Comparison of ENCODE assay signal across 8 cellular contexts in the genomic region with DNA sequence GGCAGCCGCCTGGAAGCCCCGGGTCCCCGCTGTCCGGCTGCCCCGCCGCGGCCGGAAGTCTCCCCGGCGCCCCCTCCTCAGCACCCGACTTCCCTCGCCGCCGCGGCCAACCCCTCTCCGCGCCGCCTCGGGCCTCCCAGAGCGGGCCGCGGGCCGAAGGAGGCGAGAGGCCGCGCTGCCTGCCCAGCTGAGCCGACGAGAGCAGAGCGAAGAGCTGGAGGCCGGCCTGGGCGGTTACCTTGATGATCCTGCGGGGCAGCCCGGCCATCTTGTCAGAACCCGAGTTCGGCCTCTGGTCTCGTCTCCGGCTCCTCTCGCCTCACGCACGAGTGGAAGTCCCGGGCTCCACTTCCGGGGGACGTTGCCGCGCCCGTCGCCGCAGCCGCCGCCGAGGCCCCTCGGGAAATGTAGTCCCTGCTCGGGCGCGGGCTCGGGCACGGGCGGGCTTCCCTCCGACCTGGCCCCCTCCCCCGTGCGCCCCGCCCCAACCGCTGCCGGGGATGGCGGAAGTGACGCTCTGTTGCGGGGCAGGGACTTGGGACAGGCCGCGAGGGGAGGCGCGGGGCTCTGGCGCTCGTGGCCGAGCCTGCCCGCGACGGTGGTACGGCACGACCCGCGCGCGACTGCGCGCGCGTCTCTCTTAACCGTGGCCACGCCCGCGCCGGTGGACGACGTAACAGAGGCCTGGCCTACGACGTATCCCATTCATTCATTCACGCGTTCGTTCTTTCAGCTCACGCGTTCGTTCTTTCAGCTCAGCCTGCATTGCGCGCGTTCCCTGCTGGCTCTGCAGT. TPM values are rescaled to one million over a fixed set of nuclear protein-coding genes. Genes with fewer than 3 reads are reported as not detected.
A peak's percentile ranks its signal among the peaks of the same experiment; 100 is the strongest.
DNase-seq lines count a peak whose midpoint lies in the region; ATAC-seq and TF ChIP-seq lines count a peak whose summit lies in the region.

A gene with protein sequence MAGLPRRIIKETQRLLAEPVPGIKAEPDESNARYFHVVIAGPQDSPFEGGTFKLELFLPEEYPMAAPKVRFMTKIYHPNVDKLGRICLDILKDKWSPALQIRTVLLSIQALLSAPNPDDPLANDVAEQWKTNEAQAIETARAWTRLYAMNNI (minus strand): TSS at position 331 of the 794 bp plus-strand sequence. CDS start 63 bp downstream, at position 268.

- no peaks in the 10 kb centered on the region for H3K27me3 ChIP-seq in suprapubic skin

- no peaks in the 10 kb centered on the region for H3K36me3 ChIP-seq in suprapubic skin

- WGBS in suprapubic skin: under 1% methylated on average over 33 of the region's 105 CpGs

- H3K4me3 ChIP-seq in suprapubic skin: peak within 1 kb of the TSS; percentile 99

- H3K9me3 ChIP-seq in suprapubic skin: no peaks in the 10 kb centered on the region

- H3K4me1 ChIP-seq in suprapubic skin: peaks cover 31% of the 10 kb centered on the region

- TF ChIP-seq EP300 in suprapubic skin (IDR thresholded peaks at IDR 0.05): no peak

- H3K27ac Mint-ChIP-seq in activated naive CD4-positive, alpha-beta T cell treated with anti-CD3 and anti-CD28 coated beads, Interleukin-2, amount 50 U/mL, for 72 hours: peak within 1 kb of the TSS; percentile 99

- peak; percentile 64 for TF ChIP-seq POLR2A in GM10847 (IDR thresholded peaks at IDR 0.05; ENCODE audit: extremely low read depth, insufficient read length)
- TF ChIP-seq POLR2A in suprapubic skin (IDR thresholded peaks at IDR 0.05): peak in 1 of 2 donors; percentile 43

- DNase-seq in NCI-H1105 (lab: John Stamatoyannopoulos, UW) (peak; percentile 96), SKM-1 (lab: John Stamatoyannopoulos, UW; ENCODE audit: unreplicated experiment) (peak; percentile 52), glomerular endothelial cell (ENCODE audit: extremely low read depth, low read depth, low spot score) (peak; percentile 42), occipital lobe (lab: John Stamatoyannopoulos, UW) (peak; percentile 98), suprapubic skin (ENCODE audit: low spot score in 2 of 2) (peak; percentile 98)
- DNase-seq in activated naive CD4-positive, alpha-beta T cell treated with anti-CD3 and anti-CD28 coated beads, Interleukin-2, amount 50 U/mL, for 72 hours (ENCODE audit: low spot score in 2 of 2): peak; percentile 92 to 97

- peak within 1 kb of the TSS; percentile 95 for H3K27ac ChIP-seq in suprapubic skin

- no peak for TF ChIP-seq CTCF in suprapubic skin (IDR thresholded peaks at IDR 0.05)

- peak; percentile 76 for ATAC-seq in HG02623 (IDR thresholded peaks at IDR 0.05; ENCODE audit: unreplicated experiment)
- peak; percentile 85 to 93 for ATAC-seq in activated naive CD4-positive, alpha-beta T cell treated with anti-CD3 and anti-CD28 coated beads, Interleukin-2, amount 50 U/mL, for 72 hours

- H3K9me3 Mint-ChIP-seq in activated naive CD4-positive, alpha-beta T cell treated with anti-CD3 and anti-CD28 coated beads, Interleukin-2, amount 50 U/mL, for 72 hours: no peaks in the 10 kb centered on the region

- H3K36me3 Mint-ChIP-seq in activated naive CD4-positive, alpha-beta T cell treated with anti-CD3 and anti-CD28 coated beads, Interleukin-2, amount 50 U/mL, for 72 hours: peaks cover 20 to 22% of the 10 kb centered on the region in 2 donors

RNA-seq across cellular contexts. Expression of the gene that starts here (rescaled TPM):
- total RNA-seq in activated naive CD4-positive, alpha-beta T cell treated with anti-CD3 and anti-CD28 coated beads, Interleukin-2, amount 50 U/mL, for 72 hours: 100 to 1,000 TPM; 164 to 188 TPM
- 81.0 and 91.1 TPM in 2 replicates for total RNA-seq in glomerular endothelial cell
- total RNA-seq in occipital lobe: 180 TPM
- 10 to 100 TPM; 23.1 to 71.3 (median 54.3) TPM for total RNA-seq in suprapubic skin

Comparison
In these comparisons a context has a peak if more than half of its experiments do, and no peak if none do; other contexts are left out.
1. Peak in every context shown above with its lines: DNase-seq, ATAC-seq, H3K4me3 ChIP-seq and H3K27ac ChIP-seq.
2. DNase-seq: peak in every context shown above with its lines; median percentile 98 in occipital lobe; 98 in suprapubic skin; 96 in NCI-H1105; 94 in activated naive CD4-positive, alpha-beta T cell treated with anti-CD3 and anti-CD28 coated beads, Interleukin-2, amount 50 U/mL, for 72 hours; 52 in SKM-1; 42 in glomerular endothelial cell.